Comparison of ENCODE assay signal across 15 cellular contexts in genomic region chrX:42096262-42096939, GRCh38.
DNase-seq lines count a peak whose midpoint lies in the region; ATAC-seq and TF ChIP-seq lines count a peak whose summit lies in the region.
"Had no signal": no experiment of that assay in that cellular context is flagged by ENCODE, and none has a peak within 500 bp of the region (broad histone marks: within the 10 kb centered on the region; RNA-seq: fewer than 3 reads in every experiment).

No MANE protein-coding gene starts in this region.

- peak; percentile 80 for DNase-seq in EL
- DNase-seq in OCI-M1 (lab: John Stamatoyannopoulos, UW), result peak; percentile 71
- peak; percentile 3 for DNase-seq in epithelial cell of prostate (ENCODE audit: low read depth, low spot score)
- DNase-seq in omental fat pad (ENCODE audit: low spot score), result no peak
- no peak for DNase-seq in NCI-H1048 (lab: John Stamatoyannopoulos, UW)
- DNase-seq in NCI-H69 (lab: John Stamatoyannopoulos, UW), result no peak
- DNase-seq in HEK293T (ENCODE audit: extremely low spot score), result no peak
- DNase-seq: activated CD4-positive, alpha-beta memory T cell treated with anti-CD3 and anti-CD28 coated beads for 36 hours; activated naive CD8-positive, alpha-beta T cell treated with anti-CD3 and anti-CD28 coated beads, Interleukin-2, amount 10 ng/mL, durations not matched to agents 7 days and 5 days; DND-41; NCI-H2029 treated with DMSO at 0.1 percent for 48 hours; stimulated activated CD4-positive, alpha-beta T cell treated with anti-CD3 and anti-CD28 coated beads, Interleukin-12 subunit alpha, Interleukin-12 subunit beta, amount 100 ng/mL, for 4 hours had no signal

- ATAC-seq in omental fat pad (ENCODE audit: low FRiP score) (peak; percentile 88), GM19467 (IDR thresholded peaks at IDR 0.05; ENCODE audit: unreplicated experiment) (no peak)
- ATAC-seq: esophagus mucosa; stimulated activated memory B cell treated with anti-CD40 and anti-IgM and Interleukin-4, amounts not matched to agents 10 μg/mL and 1 μg/mL and 100 μg/mL, for 72 hours had no signal

- CTCF ChIA-PET in HEK293T (lab: Yijun Ruan, JAX), result no interaction called here

- no peak for TF ChIP-seq CTCF in omental fat pad (IDR thresholded peaks at IDR 0.05)

- POLR2A ChIA-PET in HEK293T (lab: Yijun Ruan, JAX), result no interaction called here

- peak overlapping the region; percentile 68 for H3K27ac ChIP-seq in epithelial cell of prostate

TF ChIP-seq in HEK293T, 16 proteins besides CTCF, POLR2A, EP300 and RAD21:
- no peak for TF ChIP-seq FOXK2 (IDR thresholded peaks at IDR 0.05)
- TF ChIP-seq SP1 (IDR thresholded peaks at IDR 0.05), result no peak
- no peak for TF ChIP-seq SUZ12 (IDR thresholded peaks at IDR 0.05)
- no peak for TF ChIP-seq PKNOX1 (IDR thresholded peaks at IDR 0.05)
- TF ChIP-seq ELF4 (IDR thresholded peaks at IDR 0.05), result no peak

Comparison
In these comparisons a context has a peak if more than half of its experiments do, and no peak if none do; other contexts are left out.
1. DNase-seq: peak in EL (single experiment), OCI-M1 (single experiment) and epithelial cell of prostate (single experiment); none in omental fat pad (single experiment), NCI-H1048 (single experiment), NCI-H69 (single experiment) and HEK293T (single experiment).